ENCODE assay signal across 8 cellular contexts in the genomic region with DNA sequence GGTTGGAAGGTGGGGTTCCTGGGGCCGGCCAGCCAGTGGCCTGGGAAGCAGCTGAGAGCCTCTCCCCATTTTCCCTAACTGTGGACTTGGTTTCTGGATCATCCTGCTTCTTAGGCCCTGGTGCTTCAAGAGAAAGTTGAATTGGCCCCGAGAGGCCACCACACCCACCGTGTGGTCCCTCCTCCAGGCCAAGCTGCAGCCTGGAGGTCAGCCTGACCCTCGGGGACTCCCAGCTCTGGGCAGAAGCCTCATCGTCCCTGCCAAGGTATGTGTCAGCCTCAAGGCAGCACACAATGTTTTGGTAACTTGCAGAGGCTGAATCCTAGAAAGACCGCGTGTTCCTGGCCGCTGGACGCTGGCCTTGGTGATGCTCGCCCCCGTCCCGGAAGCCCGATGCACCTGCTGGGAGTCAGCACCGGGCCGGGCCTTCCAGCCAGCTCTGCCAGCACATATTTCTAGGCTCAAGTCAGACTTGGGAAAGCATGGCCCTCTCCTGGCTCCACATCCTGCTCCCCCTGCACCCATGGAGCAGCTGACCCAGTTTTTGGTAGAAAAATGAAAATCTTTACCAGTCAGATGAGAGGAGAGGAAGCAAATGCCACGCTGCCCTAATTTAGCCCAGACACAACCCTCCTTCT.
DNase-seq lines count a peak whose midpoint lies in the region; ATAC-seq and TF ChIP-seq lines count a peak whose summit lies in the region.

No MANE protein-coding gene starts in this region.

- H3K27me3 ChIP-seq in heart right ventricle: peaks cover 0 to 2% (median 0%) of the 10 kb centered on the region in 7 donors
- no peaks in the 10 kb centered on the region for H3K27me3 ChIP-seq in skeletal muscle satellite cell (ENCODE audit: control insufficient read depth, insufficient read depth, low read length)

- H3K4me3 ChIP-seq in heart right ventricle (peak overlapping the region in 2 of 10 donors; percentile 7 to 13), skeletal muscle satellite cell (ENCODE audit: low read length) (peak overlapping the region; percentile 25)

- DNase-seq in GM04504 (ENCODE audit: low read depth): peak; percentile 48
- DNase-seq in heart right ventricle: peak; percentile 72 to 80
- no peak for DNase-seq in activated CD4-positive, alpha-beta T cell treated with anti-CD3 and anti-CD28 coated beads for 4 hours
- DNase-seq in stimulated activated CD4-positive, alpha-beta T cell treated with anti-CD3 and anti-CD28 coated beads, Interleukin-2, amount 100 ng/mL, for 48 hours: no peak

- WGBS in heart right ventricle, 2 donors: 30 to 50% methylated on average over 16 of the region's 16 CpGs

- peak overlapping the region; percentile 5 to 66 (median 58) for H3K27ac ChIP-seq in heart right ventricle

- H3K4me2 ChIP-seq in skeletal muscle satellite cell (ENCODE audit: low read length): peak overlapping the region; percentile 79

- peak overlapping the region; percentile 98 for H3K27ac Mint-ChIP-seq in activated T-helper 17 cell treated with anti-CD3 and anti-CD28 coated beads, Interleukin-2, amount 50 U/mL, for 72 hours

- no peak for ATAC-seq in activated T-helper 17 cell treated with anti-CD3 and anti-CD28 coated beads, Interleukin-2, amount 50 U/mL, for 72 hours (replicated peaks)
- ATAC-seq in heart right ventricle (peak; percentile 88 to 96 (median 92)), GM21825 (IDR thresholded peaks at IDR 0.05; ENCODE audit: unreplicated experiment) (no peak), GM18498 (IDR thresholded peaks at IDR 0.05; ENCODE audit: unreplicated experiment) (no peak)

- peaks cover 12% of the 10 kb centered on the region for H3K36me3 Mint-ChIP-seq in activated T-helper 17 cell treated with anti-CD3 and anti-CD28 coated beads, Interleukin-2, amount 50 U/mL, for 72 hours (ENCODE audit: low read depth)

- H3K4me3 Mint-ChIP-seq in activated T-helper 17 cell treated with anti-CD3 and anti-CD28 coated beads, Interleukin-2, amount 50 U/mL, for 72 hours: peak overlapping the region; percentile 80

- peaks cover 14% of the 10 kb centered on the region for H3K27me3 Mint-ChIP-seq in activated T-helper 17 cell treated with anti-CD3 and anti-CD28 coated beads, Interleukin-2, amount 50 U/mL, for 72 hours

- H3K4me1 ChIP-seq in heart right ventricle: peaks cover 15 to 40% (median 35%) of the 10 kb centered on the region in 9 donors
- H3K4me1 ChIP-seq in skeletal muscle satellite cell (ENCODE audit: control insufficient read depth, insufficient read depth, low read length): peaks cover 36% of the 10 kb centered on the region

- no peak for TF ChIP-seq CTCF in heart right ventricle (IDR thresholded peaks at IDR 0.05)

- peaks cover 37% of the 10 kb centered on the region for H3K4me1 Mint-ChIP-seq in activated T-helper 17 cell treated with anti-CD3 and anti-CD28 coated beads, Interleukin-2, amount 50 U/mL, for 72 hours

- intact Hi-C loops in heart right ventricle (cut with DNase I): loop anchor here in 1 of 10 donors (10.0 kb wide), 1 partner anchor 135 kb away; a partner anchor contains a TSS

- H3K9me3 ChIP-seq in heart right ventricle: no peaks in the 10 kb centered on the region
- no peaks in the 10 kb centered on the region for H3K9me3 ChIP-seq in skeletal muscle satellite cell (replicated peaks; ENCODE audit: low read length)

- peak overlapping the region; percentile 64 for H3K9ac ChIP-seq in skeletal muscle satellite cell (ENCODE audit: low read depth, low read length)

- H3K36me3 ChIP-seq in heart right ventricle (no peaks in the 10 kb centered on the region), skeletal muscle satellite cell (ENCODE audit: insufficient read depth, low read length) (no peaks in the 10 kb centered on the region)

- H3K9me3 Mint-ChIP-seq in activated T-helper 17 cell treated with anti-CD3 and anti-CD28 coated beads, Interleukin-2, amount 50 U/mL, for 72 hours: no peaks in the 10 kb centered on the region

Comparison
In these comparisons a context has a peak if more than half of its experiments do, and no peak if none do; other contexts are left out.
1. DNase-seq: peak in GM04504 (single experiment) and heart right ventricle (2 of 2); none in activated CD4-positive, alpha-beta T cell treated with anti-CD3 and anti-CD28 coated beads for 4 hours (0 of 2) and stimulated activated CD4-positive, alpha-beta T cell treated with anti-CD3 and anti-CD28 coated beads, Interleukin-2, amount 100 ng/mL, for 48 hours (0 of 2).
2. ATAC-seq: peak in heart right ventricle (8 of 8); none in activated T-helper 17 cell treated with anti-CD3 and anti-CD28 coated beads, Interleukin-2, amount 50 U/mL, for 72 hours (single experiment), GM21825 (single experiment) and GM18498 (single experiment).